In the genomic region with DNA sequence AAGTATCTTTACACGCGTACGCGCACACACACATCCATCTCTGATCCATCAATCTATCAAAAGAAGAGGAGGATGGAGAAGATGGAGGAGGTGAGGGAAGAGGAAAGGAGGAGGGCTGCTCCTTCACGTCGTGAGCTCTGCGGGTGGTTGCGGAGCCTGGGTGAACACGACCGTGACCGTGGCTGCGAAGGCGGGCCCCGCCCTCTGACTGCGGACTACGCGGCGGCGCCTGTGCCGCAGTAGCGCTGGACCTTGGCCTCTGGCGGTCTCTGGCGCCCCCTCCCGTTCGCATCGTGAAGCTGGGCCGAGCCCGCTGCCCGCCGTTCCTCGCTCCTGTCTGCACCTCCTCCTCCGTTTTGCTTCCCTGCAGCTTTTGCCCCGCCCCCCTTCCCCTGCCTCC, we compare ENCODE assay signal across 1 cellular context.
TF ChIP-seq lines count a peak whose summit lies in the region.

No MANE protein-coding gene starts in this region.

TF ChIP-seq in GM12878, 131 proteins besides CTCF, POLR2A, EP300 and RAD21 (continued from another document):
- TF ChIP-seq, protein P1, sequence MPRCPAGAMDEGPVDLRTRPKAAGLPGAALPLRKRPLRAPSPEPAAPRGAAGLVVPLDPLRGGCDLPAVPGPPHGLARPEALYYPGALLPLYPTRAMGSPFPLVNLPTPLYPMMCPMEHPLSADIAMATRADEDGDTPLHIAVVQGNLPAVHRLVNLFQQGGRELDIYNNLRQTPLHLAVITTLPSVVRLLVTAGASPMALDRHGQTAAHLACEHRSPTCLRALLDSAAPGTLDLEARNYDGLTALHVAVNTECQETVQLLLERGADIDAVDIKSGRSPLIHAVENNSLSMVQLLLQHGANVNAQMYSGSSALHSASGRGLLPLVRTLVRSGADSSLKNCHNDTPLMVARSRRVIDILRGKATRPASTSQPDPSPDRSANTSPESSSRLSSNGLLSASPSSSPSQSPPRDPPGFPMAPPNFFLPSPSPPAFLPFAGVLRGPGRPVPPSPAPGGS (IDR thresholded peaks at IDR 0.05; ENCODE audit: borderline replicate concordance, insufficient read depth, low read depth, low read length, poor library complexity, severe bottlenecking) = no peak
- TF ChIP-seq SREBF1 (IDR thresholded peaks at IDR 0.05; ENCODE audit: low read length) (no peak), IKZF1 (conservative IDR thresholded peaks at IDR 0.05) (0 out of 2 replicates have a peak, but pooled peaks have one; percentile 20), NR2F1 (conservative IDR thresholded peaks at IDR 0.05) (no peak), TCF7 (IDR thresholded peaks at IDR 0.05; ENCODE audit: borderline replicate concordance) (no peak), ZNF24 (IDR thresholded peaks at IDR 0.05) (no peak), EED (IDR thresholded peaks at IDR 0.05; ENCODE audit: low read depth) (no peak), MXI1 (IDR thresholded peaks at IDR 0.05; ENCODE audit: low read depth, low read length) (no peak), HDAC2 (IDR thresholded peaks at IDR 0.05) (no peak), RCOR1 (conservative IDR thresholded peaks at IDR 0.05; ENCODE audit: low read depth, low read length) (no peak), HCFC1 (IDR thresholded peaks at IDR 0.05; ENCODE audit: low read length) (no peak), EGR1 (IDR thresholded peaks at IDR 0.05; ENCODE audit: borderline replicate concordance in 1 of 2, low read depth in 2 of 2, low read length in 2 of 2) (no peak), SPI1 (IDR thresholded peaks at IDR 0.05; ENCODE audit: borderline replicate concordance, insufficient read depth, low read depth, low read length) (no peak), ETV6 (conservative IDR thresholded peaks at IDR 0.05 in 1 of 2, IDR thresholded peaks at IDR 0.05 in 1 of 2; ENCODE audit: borderline replicate concordance in 1 of 2, low read depth in 1 of 2) (no peak), ASH2L (IDR thresholded peaks at IDR 0.05; ENCODE audit: borderline replicate concordance, low read depth) (no peak), CHD2 (IDR thresholded peaks at IDR 0.05; ENCODE audit: borderline replicate concordance, low read depth, low read length) (no peak), LARP7 (IDR thresholded peaks at IDR 0.05) (no peak), TAF1 (IDR thresholded peaks at IDR 0.05; ENCODE audit: borderline replicate concordance, low read depth, low read length) (no peak), TCF12 (IDR thresholded peaks at IDR 0.05; ENCODE audit: low read depth, low read length) (no peak), GATAD2B (conservative IDR thresholded peaks at IDR 0.05; ENCODE audit: low read depth) (no peak), RFX5 (IDR thresholded peaks at IDR 0.05; ENCODE audit: low read depth, low read length) (no peak), RB1 (IDR thresholded peaks at IDR 0.05; ENCODE audit: borderline replicate concordance) (no peak), PML (IDR thresholded peaks at IDR 0.05; ENCODE audit: low read length) (no peak)
- TF ChIP-seq, protein P2, sequence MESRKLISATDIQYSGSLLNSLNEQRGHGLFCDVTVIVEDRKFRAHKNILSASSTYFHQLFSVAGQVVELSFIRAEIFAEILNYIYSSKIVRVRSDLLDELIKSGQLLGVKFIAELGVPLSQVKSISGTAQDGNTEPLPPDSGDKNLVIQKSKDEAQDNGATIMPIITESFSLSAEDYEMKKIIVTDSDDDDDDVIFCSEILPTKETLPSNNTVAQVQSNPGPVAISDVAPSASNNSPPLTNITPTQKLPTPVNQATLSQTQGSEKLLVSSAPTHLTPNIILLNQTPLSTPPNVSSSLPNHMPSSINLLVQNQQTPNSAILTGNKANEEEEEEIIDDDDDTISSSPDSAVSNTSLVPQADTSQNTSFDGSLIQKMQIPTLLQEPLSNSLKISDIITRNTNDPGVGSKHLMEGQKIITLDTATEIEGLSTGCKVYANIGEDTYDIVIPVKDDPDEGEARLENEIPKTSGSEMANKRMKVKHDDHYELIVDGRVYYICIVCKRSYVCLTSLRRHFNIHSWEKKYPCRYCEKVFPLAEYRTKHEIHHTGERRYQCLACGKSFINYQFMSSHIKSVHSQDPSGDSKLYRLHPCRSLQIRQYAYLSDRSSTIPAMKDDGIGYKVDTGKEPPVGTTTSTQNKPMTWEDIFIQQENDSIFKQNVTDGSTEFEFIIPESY (IDR thresholded peaks at IDR 0.05) = peak; percentile 52; the same call in 1 of the 2 replicates
- TF ChIP-seq, protein P3, sequence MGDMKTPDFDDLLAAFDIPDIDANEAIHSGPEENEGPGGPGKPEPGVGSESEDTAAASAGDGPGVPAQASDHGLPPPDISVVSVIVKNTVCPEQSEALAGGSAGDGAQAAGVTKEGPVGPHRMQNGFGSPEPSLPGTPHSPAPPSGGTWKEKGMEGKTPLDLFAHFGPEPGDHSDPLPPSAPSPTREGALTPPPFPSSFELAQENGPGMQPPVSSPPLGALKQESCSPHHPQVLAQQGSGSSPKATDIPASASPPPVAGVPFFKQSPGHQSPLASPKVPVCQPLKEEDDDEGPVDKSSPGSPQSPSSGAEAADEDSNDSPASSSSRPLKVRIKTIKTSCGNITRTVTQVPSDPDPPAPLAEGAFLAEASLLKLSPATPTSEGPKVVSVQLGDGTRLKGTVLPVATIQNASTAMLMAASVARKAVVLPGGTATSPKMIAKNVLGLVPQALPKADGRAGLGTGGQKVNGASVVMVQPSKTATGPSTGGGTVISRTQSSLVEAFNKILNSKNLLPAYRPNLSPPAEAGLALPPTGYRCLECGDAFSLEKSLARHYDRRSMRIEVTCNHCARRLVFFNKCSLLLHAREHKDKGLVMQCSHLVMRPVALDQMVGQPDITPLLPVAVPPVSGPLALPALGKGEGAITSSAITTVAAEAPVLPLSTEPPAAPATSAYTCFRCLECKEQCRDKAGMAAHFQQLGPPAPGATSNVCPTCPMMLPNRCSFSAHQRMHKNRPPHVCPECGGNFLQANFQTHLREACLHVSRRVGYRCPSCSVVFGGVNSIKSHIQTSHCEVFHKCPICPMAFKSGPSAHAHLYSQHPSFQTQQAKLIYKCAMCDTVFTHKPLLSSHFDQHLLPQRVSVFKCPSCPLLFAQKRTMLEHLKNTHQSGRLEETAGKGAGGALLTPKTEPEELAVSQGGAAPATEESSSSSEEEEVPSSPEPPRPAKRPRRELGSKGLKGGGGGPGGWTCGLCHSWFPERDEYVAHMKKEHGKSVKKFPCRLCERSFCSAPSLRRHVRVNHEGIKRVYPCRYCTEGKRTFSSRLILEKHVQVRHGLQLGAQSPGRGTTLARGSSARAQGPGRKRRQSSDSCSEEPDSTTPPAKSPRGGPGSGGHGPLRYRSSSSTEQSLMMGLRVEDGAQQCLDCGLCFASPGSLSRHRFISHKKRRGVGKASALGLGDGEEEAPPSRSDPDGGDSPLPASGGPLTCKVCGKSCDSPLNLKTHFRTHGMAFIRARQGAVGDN (IDR thresholded peaks at IDR 0.05) = no peak
